Comparison of ENCODE assay signal across 17 cellular contexts in genomic region chrX:35665311-35665710, GRCh38.
"Had no signal": no experiment of that assay in that cellular context is flagged by ENCODE, and none has a peak within 500 bp of the region (broad histone marks: within the 10 kb centered on the region; RNA-seq: fewer than 3 reads in every experiment).

No MANE protein-coding gene starts in this region.

- H3K27me3 Mint-ChIP-seq: activated naive CD8-positive, alpha-beta T cell treated with anti-CD3 and anti-CD28 coated beads, Interleukin-2, amount 10 ng/mL, durations not matched to agents 7 days and 5 days; dendritic cell treated with granulocyte-macrophage colony-stimulating factor and Interleukin-4, amounts not matched to agents 40 ng/mL and 50 ng/mL, for 4 days; stimulated activated naive CD8-positive, alpha-beta T cell treated with anti-CD3 and anti-CD28 coated beads, Interleukin-15, Interleukin-2, amounts not matched to agents 100 ng/mL and 50 ng/mL, for 24 hours had no signal

- H3K9me3 Mint-ChIP-seq: activated naive CD8-positive, alpha-beta T cell treated with anti-CD3 and anti-CD28 coated beads, Interleukin-2, amount 10 ng/mL, durations not matched to agents 7 days and 5 days; dendritic cell treated with granulocyte-macrophage colony-stimulating factor and Interleukin-4, amounts not matched to agents 40 ng/mL and 50 ng/mL, for 4 days; stimulated activated naive CD8-positive, alpha-beta T cell treated with anti-CD3 and anti-CD28 coated beads, Interleukin-15, Interleukin-2, amounts not matched to agents 100 ng/mL and 50 ng/mL, for 24 hours had no signal

- H3K4me3 ChIP-seq: hepatocyte, left lung, psoas muscle, right lobe of liver, suprapubic skin, upper lobe of left lung had no signal

- H3K4me1 Mint-ChIP-seq: activated naive CD8-positive, alpha-beta T cell treated with anti-CD3 and anti-CD28 coated beads, Interleukin-2, amount 10 ng/mL, durations not matched to agents 7 days and 5 days had no signal

- H3K9me3 ChIP-seq: left lung, psoas muscle, right lobe of liver, suprapubic skin, upper lobe of left lung had no signal

- DNase-seq: activated CD4-positive, alpha-beta T cell treated with anti-CD3 and anti-CD28 coated beads, Interleukin-2, amount 50 U/mL, for 4 hours; activated CD4-positive, CD25-positive, alpha-beta regulatory T cell treated with anti-CD3 and anti-CD28 coated beads, Interleukin-2, amount 50 U/mL, for 72 hours; activated naive CD4-positive, alpha-beta T cell; activated naive CD8-positive, alpha-beta T cell treated with anti-CD3 and anti-CD28 coated beads, Interleukin-2, amount 10 ng/mL, durations not matched to agents 7 days and 5 days; activated T-cell treated with anti-CD3 and anti-CD28 coated beads for 4 hours; anterior cingulate cortex; brain microvascular endothelial cell; effector memory CD4-positive, alpha-beta T cell; left lung; psoas muscle; right lobe of liver; SW 1271; upper lobe of left lung had no signal

- H3K4me3 Mint-ChIP-seq: activated naive CD8-positive, alpha-beta T cell treated with anti-CD3 and anti-CD28 coated beads, Interleukin-2, amount 10 ng/mL, durations not matched to agents 7 days and 5 days; dendritic cell treated with granulocyte-macrophage colony-stimulating factor and Interleukin-4, amounts not matched to agents 40 ng/mL and 50 ng/mL, for 4 days; stimulated activated naive CD8-positive, alpha-beta T cell treated with anti-CD3 and anti-CD28 coated beads, Interleukin-15, Interleukin-2, amounts not matched to agents 100 ng/mL and 50 ng/mL, for 24 hours had no signal

- H3K4me1 ChIP-seq: left lung, psoas muscle, right lobe of liver, suprapubic skin, upper lobe of left lung had no signal

- H3K36me3 ChIP-seq: brain microvascular endothelial cell, left lung, right lobe of liver, suprapubic skin, upper lobe of left lung had no signal

- ATAC-seq: left lung, psoas muscle had no signal

- H3K27ac ChIP-seq: brain microvascular endothelial cell, hepatocyte, left lung, psoas muscle, right lobe of liver, suprapubic skin, upper lobe of left lung had no signal

- H3K27ac Mint-ChIP-seq: activated naive CD8-positive, alpha-beta T cell treated with anti-CD3 and anti-CD28 coated beads, Interleukin-2, amount 10 ng/mL, durations not matched to agents 7 days and 5 days; dendritic cell treated with granulocyte-macrophage colony-stimulating factor and Interleukin-4, amounts not matched to agents 40 ng/mL and 50 ng/mL, for 4 days; stimulated activated naive CD8-positive, alpha-beta T cell treated with anti-CD3 and anti-CD28 coated beads, Interleukin-15, Interleukin-2, amounts not matched to agents 100 ng/mL and 50 ng/mL, for 24 hours had no signal

- H3K27me3 ChIP-seq: brain microvascular endothelial cell, hepatocyte, left lung, right lobe of liver, suprapubic skin, upper lobe of left lung had no signal

- H3K36me3 Mint-ChIP-seq: activated naive CD8-positive, alpha-beta T cell treated with anti-CD3 and anti-CD28 coated beads, Interleukin-2, amount 10 ng/mL, durations not matched to agents 7 days and 5 days had no signal
